In genomic region chr11:77411238-77411637, GRCh38 we compare ENCODE assay signal across 8 cellular contexts.
A peak's percentile ranks its signal among the peaks of the same experiment; 100 is the strongest.
DNase-seq lines count a peak whose midpoint lies in the region; ATAC-seq and TF ChIP-seq lines count a peak whose summit lies in the region.

No MANE protein-coding gene starts in this region.

- TF ChIP-seq CTCF in colonic mucosa (IDR thresholded peaks at IDR 0.05) (no peak), Caco-2 (IDR thresholded peaks at IDR 0.05; ENCODE audit: insufficient read depth in 1 of 2, low read depth in 1 of 2, low read length in 1 of 2, severe bottlenecking in 1 of 2, unreplicated experiment in 1 of 2) (no peak)

- H3K9ac ChIP-seq in colonic mucosa (ENCODE audit: low read depth in 2 of 2, low read length in 2 of 2) (peak overlapping the region; percentile 66 to 87), stomach smooth muscle (ENCODE audit: low read length in 2 of 2) (peak overlapping the region; percentile 77 to 83)

- H3K9me3 ChIP-seq in T-helper 17 cell (ENCODE audit: control insufficient read depth, low read length, poor library complexity, severe bottlenecking) (no peaks in the 10 kb centered on the region), colonic mucosa (no peaks in the 10 kb centered on the region), stomach smooth muscle (ENCODE audit: control insufficient read depth in 2 of 2, low read length in 2 of 2) (no peaks in the 10 kb centered on the region), Caco-2 (no peaks in the 10 kb centered on the region)

- H3K27me3 ChIP-seq in colonic mucosa: no peaks in the 10 kb centered on the region
- no peaks in the 10 kb centered on the region for H3K27me3 ChIP-seq in stomach smooth muscle (ENCODE audit: control insufficient read depth in 1 of 2, insufficient read depth in 2 of 2, low read length in 2 of 2)
- no peaks in the 10 kb centered on the region for H3K27me3 ChIP-seq in Caco-2 (replicated peaks; ENCODE audit: control insufficient read depth, insufficient read depth, low read length)

- intact Hi-C loops in colonic mucosa (cut with DNase I): loop anchor here (5.0 kb wide), 1 partner anchor 56 kb away; no protein-coding TSS in a partner anchor
- intact Hi-C loops in Caco-2 (cut with micrococcal nuclease; ENCODE audit: unreplicated experiment): loop anchor here (10.0 kb wide), 1 partner anchor 216 kb away; no protein-coding TSS in a partner anchor

- no TSS peak for BruUV-seq in Caco-2 (replicated peaks; lab: Mats Ljungman, UMichigan)

- H3K36me3 Mint-ChIP-seq in T-helper 17 cell (ENCODE audit: low read depth) (no peaks in the 10 kb centered on the region), Caco-2 (ENCODE audit: insufficient read depth, unreplicated experiment) (no peaks in the 10 kb centered on the region)

- DNase-seq in AG08395 (ENCODE audit: low spot score) (peak; percentile 29), T-helper 17 cell (peak in 1 of 3 donors; percentile 4), colonic mucosa (peak; percentile 41), medulla oblongata (ENCODE audit: extremely low spot score) (peak; percentile 40), Caco-2 (no peak)

- peak overlapping the region; percentile 92 for H3K27ac Mint-ChIP-seq in T-helper 17 cell
- no peak overlapping the region for H3K27ac Mint-ChIP-seq in Caco-2 (ENCODE audit: unreplicated experiment)

- H3K36me3 ChIP-seq in colonic mucosa (no peaks in the 10 kb centered on the region), stomach smooth muscle (ENCODE audit: control insufficient read depth in 2 of 2, insufficient read depth in 2 of 2, low read length in 2 of 2) (no peaks in the 10 kb centered on the region), Caco-2 (ENCODE audit: control insufficient read depth, insufficient read depth, low read length) (no peaks in the 10 kb centered on the region)

- POLR2A ChIA-PET in Caco-2 (lab: Charles Lee): no interaction called here

- CTCF ChIA-PET in Caco-2 (lab: Charles Lee): interaction anchor here (0.5 kb wide), 1 partner anchor 157 kb away, joined by 3 read pairs; no protein-coding TSS in a partner anchor

- H3K4me3 ChIP-seq in colonic mucosa (peak overlapping the region; percentile 50), stomach smooth muscle (ENCODE audit: low read length in 2 of 2) (peak overlapping the region; percentile 73 to 88), Caco-2 (ENCODE audit: low read depth, low read length) (no peak overlapping the region)

- no peaks in the 10 kb centered on the region for H3K9me3 Mint-ChIP-seq in Caco-2 (ENCODE audit: unreplicated experiment)

- ATAC-seq in GM18873 (IDR thresholded peaks at IDR 0.05; ENCODE audit: low FRiP score, unreplicated experiment) (peak; percentile 21), HG03095 (IDR thresholded peaks at IDR 0.05; ENCODE audit: unreplicated experiment) (peak; percentile 28), T-helper 17 cell (peak; percentile 61)

- peaks cover 45% of the 10 kb centered on the region for H3K4me1 Mint-ChIP-seq in T-helper 17 cell
- H3K4me1 Mint-ChIP-seq in Caco-2 (ENCODE audit: low read depth, unreplicated experiment): peaks cover 6% of the 10 kb centered on the region

- H3K4me3 Mint-ChIP-seq in T-helper 17 cell (peak overlapping the region; percentile 96), Caco-2 (ENCODE audit: unreplicated experiment) (no peak overlapping the region)

- H3K4me1 ChIP-seq in colonic mucosa: peaks cover 19% of the 10 kb centered on the region
- peaks cover 16% of the 10 kb centered on the region for H3K4me1 ChIP-seq in stomach smooth muscle (ENCODE audit: control insufficient read depth, insufficient read depth, low read length)
- H3K4me1 ChIP-seq in Caco-2: no peaks in the 10 kb centered on the region

- peak overlapping the region; percentile 59 for H3K27ac ChIP-seq in colonic mucosa
- peak overlapping the region; percentile 79 for H3K27ac ChIP-seq in stomach smooth muscle (ENCODE audit: low read length)

- H3K27me3 Mint-ChIP-seq in T-helper 17 cell (no peaks in the 10 kb centered on the region), Caco-2 (ENCODE audit: insufficient read depth, unreplicated experiment) (no peaks in the 10 kb centered on the region)

Comparison
In these comparisons a context has a peak if more than half of its experiments do, and no peak if none do; other contexts are left out.
1. DNase-seq: peak in AG08395 (single experiment), colonic mucosa (single experiment) and medulla oblongata (single experiment); none in Caco-2 (0 of 2).
2. Peak in every context shown above with its lines, with median percentiles within 50 percentile points of each other: ATAC-seq.